ENCODE assay signal across 20 cellular contexts in the genomic region with DNA sequence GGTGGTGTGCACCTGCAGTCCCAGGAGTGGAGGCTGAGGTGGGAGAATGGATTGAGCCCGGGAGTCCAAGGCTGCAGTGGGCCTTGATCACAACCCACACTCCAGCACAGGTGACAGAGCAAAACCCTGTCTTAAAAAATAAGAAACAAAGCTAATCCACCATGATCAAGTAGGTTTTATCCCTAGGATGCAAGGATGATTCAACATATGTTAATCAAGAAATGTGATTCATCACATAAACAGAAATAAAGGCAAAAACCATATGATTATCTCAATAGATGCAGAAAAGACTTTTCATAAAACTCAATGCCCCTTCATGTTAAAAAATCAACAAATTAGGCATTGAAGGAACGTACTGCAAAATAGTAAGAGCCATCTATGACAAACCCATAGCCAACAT. TPM values are rescaled to one million over a fixed set of nuclear protein-coding genes. Genes with fewer than 3 reads are reported as not detected.
DNase-seq lines count a peak whose midpoint lies in the region; ATAC-seq, FAIRE-seq and TF ChIP-seq lines count a peak whose summit lies in the region.
"Had no signal": no experiment of that assay in that cellular context is flagged by ENCODE, and none has a peak within 500 bp of the region (broad histone marks: within the 10 kb centered on the region; RNA-seq: fewer than 3 reads in every experiment).

No MANE protein-coding gene starts in this region.

- H3K27me3 Mint-ChIP-seq in HFFc6 (ENCODE audit: insufficient read depth) = no peaks in the 10 kb centered on the region

- peaks cover 15% of the 10 kb centered on the region; the same call in 1 of the 2 replicates for H3K36me3 Mint-ChIP-seq in HFFc6 (ENCODE audit: low read depth)
- H3K36me3 Mint-ChIP-seq in stimulated activated effector memory CD8-positive, alpha-beta T cell treated with anti-CD3 and anti-CD28 coated beads, Interleukin-12 subunit alpha, Interleukin-12 subunit beta, amount 100 ng/mL, for 72 hours = no peaks in the 10 kb centered on the region
- H3K36me3 Mint-ChIP-seq: CD14-positive monocyte; CD4-positive, alpha-beta memory T cell had no signal

- TF ChIP-seq EP300 in SK-N-SH (IDR thresholded peaks at IDR 0.05; ENCODE audit: borderline replicate concordance in 1 of 2, low read depth in 1 of 2, low read length in 1 of 2) (no peak), H1 (IDR thresholded peaks at IDR 0.05; ENCODE audit: borderline replicate concordance in 1 of 2, low read depth in 2 of 2, low read length in 2 of 2) (no peak)

- H3K79me2 ChIP-seq in SK-N-SH (ENCODE audit: insufficient read depth) (peaks cover 9% of the 10 kb centered on the region; the same call in 1 of the 2 replicates), H1 (ENCODE audit: control insufficient read depth in 1 of 2, insufficient read depth in 2 of 2, low read length in 2 of 2) (no peaks in the 10 kb centered on the region)

- H3F3A ChIP-seq in SK-N-SH (replicated peaks; ENCODE audit: insufficient read depth) = peaks cover 17% of the 10 kb centered on the region

- ATAC-seq in SK-N-SH treated with all-trans-retinoic acid at 6 μM for 48 hours = no peak
- no peak for ATAC-seq in stimulated activated effector memory CD8-positive, alpha-beta T cell treated with anti-CD3 and anti-CD28 coated beads, Interleukin-12 subunit alpha, Interleukin-12 subunit beta, amount 100 ng/mL, for 72 hours
- no peak for ATAC-seq in GM18519 (IDR thresholded peaks at IDR 0.05; ENCODE audit: low FRiP score, unreplicated experiment)
- ATAC-seq in HG03442 (IDR thresholded peaks at IDR 0.05; ENCODE audit: unreplicated experiment) = no peak
- ATAC-seq: A549, HCT116 had no signal

- H3K27me3 ChIP-seq in SK-N-SH (ENCODE audit: insufficient read depth) = no peaks in the 10 kb centered on the region
- H3K27me3 ChIP-seq in H1 (replicated peaks in 1 of 4; ENCODE audit: control insufficient read depth in 3 of 4, extremely low read depth in 1 of 4, insufficient read depth in 3 of 4, low read length in 3 of 4) = no peaks in the 10 kb centered on the region
- H3K27me3 ChIP-seq: BLaER1 had no signal

- H3K36me3 ChIP-seq in SK-N-SH (replicated peaks in 1 of 2; ENCODE audit: control insufficient read depth in 1 of 2, insufficient read depth in 2 of 2, low read length in 1 of 2) = no peaks in the 10 kb centered on the region
- no peaks in the 10 kb centered on the region for H3K36me3 ChIP-seq in H1 (ENCODE audit: control insufficient read depth in 2 of 4, insufficient read depth in 4 of 4, low read length in 3 of 4)
- H3K36me3 ChIP-seq: BLaER1 had no signal

- H3K9me3 ChIP-seq in SK-N-SH (no peaks in the 10 kb centered on the region), H1 (ENCODE audit: insufficient read depth in 2 of 2, low read depth in 1 of 2, low read length in 1 of 2) (no peaks in the 10 kb centered on the region)
- H3K9me3 ChIP-seq: A549, BLaER1 had no signal

- H3K27ac Mint-ChIP-seq in HFFc6 = peak overlapping the region; percentile 25
- no peak overlapping the region for H3K27ac Mint-ChIP-seq in stimulated activated effector memory CD8-positive, alpha-beta T cell treated with anti-CD3 and anti-CD28 coated beads, Interleukin-12 subunit alpha, Interleukin-12 subunit beta, amount 100 ng/mL, for 72 hours
- H3K27ac Mint-ChIP-seq: CD14-positive monocyte; CD4-positive, alpha-beta memory T cell had no signal

- H3K4ac ChIP-seq in H1 (replicated peaks; ENCODE audit: insufficient read length, low read depth, low read length) = no peak overlapping the region

- H2BK12ac ChIP-seq in H1 (ENCODE audit: low read depth, low read length) = no peak overlapping the region

- H3K56ac ChIP-seq in H1 (replicated peaks; ENCODE audit: insufficient read length, low read depth, low read length) = no peak overlapping the region

- H2BK5ac ChIP-seq in H1 (ENCODE audit: low read depth, low read length) = no peak overlapping the region

- H2AK5ac ChIP-seq in H1 (ENCODE audit: low read depth, low read length) = no peak overlapping the region

- H2BK15ac ChIP-seq in H1 (ENCODE audit: low read length) = no peak overlapping the region

- H3K18ac ChIP-seq in H1 (ENCODE audit: extremely low read depth, low read length) = no peak overlapping the region

- peaks cover 88% of the 10 kb centered on the region for H3K4me1 Mint-ChIP-seq in HFFc6 (ENCODE audit: low read depth)
- H3K4me1 Mint-ChIP-seq in stimulated activated effector memory CD8-positive, alpha-beta T cell treated with anti-CD3 and anti-CD28 coated beads, Interleukin-12 subunit alpha, Interleukin-12 subunit beta, amount 100 ng/mL, for 72 hours = no peaks in the 10 kb centered on the region
- H3K4me1 Mint-ChIP-seq: CD14-positive monocyte; CD4-positive, alpha-beta memory T cell had no signal

- FAIRE-seq in H1 (lab: Jason Lieb, UNC) = no peak
- FAIRE-seq: A549, G401.6, GM12891 had no signal

- H3K23me2 ChIP-seq in H1 (ENCODE audit: low read depth, low read length) = no peaks in the 10 kb centered on the region

- no peaks in the 10 kb centered on the region for H4K20me1 ChIP-seq in SK-N-SH (ENCODE audit: insufficient read depth)
- no peaks in the 10 kb centered on the region for H4K20me1 ChIP-seq in H1 (replicated peaks in 1 of 2; ENCODE audit: control insufficient read depth in 1 of 2, insufficient read depth in 2 of 2, low read length in 2 of 2)
- H4K20me1 ChIP-seq: BLaER1 had no signal

- no peak overlapping the region for H3K14ac ChIP-seq in H1 (ENCODE audit: insufficient read length)

- H3K4me2 ChIP-seq in SK-N-SH (peak overlapping the region; percentile 42), H1 (ENCODE audit: insufficient read depth in 1 of 2, low read depth in 2 of 2, low read length in 2 of 2) (no peak overlapping the region)
- H3K4me2 ChIP-seq: A549, BLaER1, KMS-11 had no signal

- no peak overlapping the region for H4K91ac ChIP-seq in H1 (replicated peaks; ENCODE audit: insufficient read length, low read length)

- H3K4me3 Mint-ChIP-seq in HFFc6 = peak overlapping the region; percentile 29; the same call in 1 of the 2 replicates
- H3K4me3 Mint-ChIP-seq in stimulated activated effector memory CD8-positive, alpha-beta T cell treated with anti-CD3 and anti-CD28 coated beads, Interleukin-12 subunit alpha, Interleukin-12 subunit beta, amount 100 ng/mL, for 72 hours = no peak overlapping the region
- H3K4me3 Mint-ChIP-seq: CD14-positive monocyte; CD4-positive, alpha-beta memory T cell had no signal

- no peak overlapping the region for H4K8ac ChIP-seq in H1 (ENCODE audit: extremely low read depth, insufficient read depth, low read length)

- H2BK20ac ChIP-seq in H1 (ENCODE audit: low read length) = no peak overlapping the region

- H2AFZ ChIP-seq in SK-N-SH (ENCODE audit: low read depth) = no peak overlapping the region
- H2AFZ ChIP-seq in H1 (ENCODE audit: low read length) = no peak overlapping the region

- TF ChIP-seq CTCF in SK-N-SH (IDR thresholded peaks at IDR 0.05) (no peak), HFFc6 (IDR thresholded peaks at IDR 0.05) (no peak), H1 (IDR thresholded peaks at IDR 0.05; ENCODE audit: control extremely low read depth in 1 of 3, insufficient read depth in 1 of 3, low read depth in 1 of 3, low read length in 3 of 3) (no peak)

- CTCF ChIA-PET in SK-N-SH (lab: Yijun Ruan, JAX) = no interaction called here
- CTCF ChIA-PET in H1 (lab: Charles Lee; ENCODE audit: partially characterized antibody) = interaction anchor here (3.1 kb wide), 1 partner anchor 8 kb away, joined by 12 read pairs; no protein-coding TSS in a partner anchor

- H3K9me2 ChIP-seq in SK-N-SH = no peaks in the 10 kb centered on the region

- H3K23ac ChIP-seq in H1 (ENCODE audit: insufficient read length) = no peak overlapping the region

- H2BK120ac ChIP-seq in H1 (replicated peaks; ENCODE audit: low read depth, low read length) = peak overlapping the region; percentile 72

- POLR2A ChIA-PET in SK-N-SH (lab: Yijun Ruan, JAX) (no interaction called here), H1 (lab: Charles Lee; ENCODE audit: partially characterized antibody) (no interaction called here)

- no peaks in the 10 kb centered on the region for H3K79me1 ChIP-seq in H1 (ENCODE audit: low read depth, low read length)

- peaks cover 0 to 15% of the 10 kb centered on the region in 2 experiments; a peak in 1 of 4 replicates for H3K4me1 ChIP-seq in SK-N-SH (ENCODE audit: control insufficient read depth in 1 of 2, insufficient read depth in 2 of 2, low read depth in 1 of 2, low read length in 1 of 2)
- peaks cover 0 to 6% (median 1%) of the 10 kb centered on the region in 4 experiments; a peak in 5 of 7 replicates for H3K4me1 ChIP-seq in H1 (replicated peaks in 1 of 4; ENCODE audit: control insufficient read depth in 3 of 4, insufficient read depth in 4 of 4, low read length in 3 of 4)
- H3K4me1 ChIP-seq: A549 had no signal

- H3K9me3 Mint-ChIP-seq in HFFc6 = no peaks in the 10 kb centered on the region
- no peaks in the 10 kb centered on the region for H3K9me3 Mint-ChIP-seq in stimulated activated effector memory CD8-positive, alpha-beta T cell treated with anti-CD3 and anti-CD28 coated beads, Interleukin-12 subunit alpha, Interleukin-12 subunit beta, amount 100 ng/mL, for 72 hours
- H3K9me3 Mint-ChIP-seq: CD14-positive monocyte had no signal

- 80% methylated on average over 2 of the region's 2 CpGs for WGBS in SK-N-SH (ENCODE audit: low lambda C conversion rate)
- 91% methylated on average over 2 of the region's 2 CpGs; no CpG with 5 or more reads in 1 of the 2 experiments for WGBS in H1 (ENCODE audit: extremely low coverage in 1 of 2, insufficient coverage in 1 of 2, insufficient read length in 1 of 2, insufficient replicate concordance in 2 of 2, low coverage in 1 of 2, low lambda C conversion rate in 2 of 2, missing lambda C conversion rate in 1 of 2), 2 experiments

- TF ChIP-seq RAD21 in SK-N-SH (IDR thresholded peaks at IDR 0.05; ENCODE audit: low read length) = no peak
- no peak for TF ChIP-seq RAD21 in H1 (IDR thresholded peaks at IDR 0.05 in 1 of 2, conservative IDR thresholded peaks at IDR 0.05 in 1 of 2; ENCODE audit: low read depth in 2 of 2, low read length in 2 of 2)

- H3K4me3 ChIP-seq in SK-N-SH (ENCODE audit: low read depth in 2 of 2, low read length in 1 of 2) (no peak overlapping the region), H1 (ENCODE audit: extremely low read depth in 1 of 4, insufficient read depth in 2 of 4, low read depth in 3 of 4, low read length in 4 of 4) (no peak overlapping the region)
- H3K4me3 ChIP-seq: A549, BLaER1 had no signal

- H4K5ac ChIP-seq in H1 (ENCODE audit: insufficient read length, low read depth, low read length) = no peak overlapping the region

- H3K27ac ChIP-seq in SK-N-SH (ENCODE audit: low read depth in 2 of 2, low read length in 1 of 2) = peak overlapping the region in 1 of 2 experiments; percentile 42; a peak in 2 of 4 replicates
- no peak overlapping the region for H3K27ac ChIP-seq in H1 (ENCODE audit: low read depth, low read length)
- H3K27ac ChIP-seq: 22Rv1, A549, BLaER1, KMS-11 had no signal

- TF ChIP-seq POLR2A in H1 (IDR thresholded peaks at IDR 0.05; ENCODE audit: control extremely low read depth in 1 of 2, low read depth in 2 of 2, low read length in 2 of 2) = no peak

- no peak for DNase-seq in SK-N-SH
- no peak for DNase-seq in HFFc6
- no peak for DNase-seq in H1 (ENCODE audit: low read depth in 1 of 2, low spot score in 2 of 2)
- no peak for DNase-seq in stimulated activated effector memory CD8-positive, alpha-beta T cell treated with anti-CD3 and anti-CD28 coated beads, Interleukin-12 subunit alpha, Interleukin-12 subunit beta, amount 100 ng/mL, for 72 hours (ENCODE audit: low spot score in 2 of 2)
- no peak for DNase-seq in iPS-NIHi7 (ENCODE audit: extremely low spot score)
- DNase-seq: CD4-positive, alpha-beta memory T cell; DMS79 treated with DMSO at 0.1 percent for 48 hours had no signal

- H3K9ac ChIP-seq in SK-N-SH (no peak overlapping the region), H1 (replicated peaks in 1 of 4; ENCODE audit: extremely low read depth in 1 of 4, low read depth in 3 of 4, low read length in 3 of 4) (no peak overlapping the region)
- H3K9ac ChIP-seq: BLaER1, KMS-11 had no signal

RNA-seq across cellular contexts. Expression of a gene that starts 58.1 kb away (rescaled TPM):
- polyA plus RNA-seq in SK-N-SH (2012; rRNA removed) (5.0 and 7.3 TPM in 2 replicates), H1 (2011; rRNA removed) (2.1 and 5.2 TPM in 2 replicates)
- 3.4 and 7.4 TPM in 2 replicates for polyA plus RNA-seq in SK-N-SH (2012; cell fraction: cytosol; rRNA removed)
- polyA plus RNA-seq in SK-N-SH (2012; cell fraction: nucleus; rRNA removed) = 6.0 and 6.7 TPM in 2 replicates
- 100 to 1,000 TPM; 161 to 223 (median 206) TPM for total RNA-seq in HFFc6 (2021; fragmentation: NEBNext Ultra II Directional; extraction: Animal tissue kit (Norgen Biotek cat#: 25700))
- total RNA-seq in H1 (2021; fragmentation: NEBNext Ultra II Directional; extraction: Animal tissue kit (Norgen Biotek cat#: 25700)) = 2.6 and 4.4 TPM in 2 replicates
- 4.4 TPM for polyA plus RNA-seq in H1 (2011; cell fraction: cytosol; rRNA removed)
- polyA plus RNA-seq in H1 (2011; cell fraction: nucleus; rRNA removed) = 6.9 TPM
- 2.7 to 5.1 TPM (median 4.1 TPM) in 4 replicates for polyA plus RNA-seq in H1 (2012, experiment 1 of 2)
- 0.80 TPM for polyA plus RNA-seq in H1 (2012, experiment 2 of 2)
- polyA plus RNA-seq in H1 (2013, experiment 1 of 2) = 4.2 TPM
- polyA plus RNA-seq in H1 (2013, experiment 2 of 2) = 4.2 TPM
- polyA minus RNA-seq in H1 (2011; rRNA and poly(A)+ RNA removed) = 9.2 and 13.7 TPM in 2 replicates
- polyA minus RNA-seq in H1 (2011; cell fraction: cytosol; rRNA and poly(A)+ RNA removed) = 1.6 TPM
- 1.7 TPM for polyA minus RNA-seq in H1 (2011; cell fraction: nucleus; rRNA and poly(A)+ RNA removed)
- total RNA-seq: CD4-positive, alpha-beta memory T cell; H4; HT-29 had no signal
- polyA plus RNA-seq: CD14-positive monocyte; CD4-positive, alpha-beta memory T cell had no signal

Comparison
In these comparisons a context has a peak if more than half of its experiments do, and no peak if none do; other contexts are left out.
1. RNA of a gene that starts 58.1 kb away (total RNA-seq): 161 to 223 TPM in HFFc6; 2.6 to 4.4 TPM in H1; every median in the first group is over 10 times any median in the second.